Comparison of ENCODE assay signal across 16 cellular contexts in the genomic region with DNA sequence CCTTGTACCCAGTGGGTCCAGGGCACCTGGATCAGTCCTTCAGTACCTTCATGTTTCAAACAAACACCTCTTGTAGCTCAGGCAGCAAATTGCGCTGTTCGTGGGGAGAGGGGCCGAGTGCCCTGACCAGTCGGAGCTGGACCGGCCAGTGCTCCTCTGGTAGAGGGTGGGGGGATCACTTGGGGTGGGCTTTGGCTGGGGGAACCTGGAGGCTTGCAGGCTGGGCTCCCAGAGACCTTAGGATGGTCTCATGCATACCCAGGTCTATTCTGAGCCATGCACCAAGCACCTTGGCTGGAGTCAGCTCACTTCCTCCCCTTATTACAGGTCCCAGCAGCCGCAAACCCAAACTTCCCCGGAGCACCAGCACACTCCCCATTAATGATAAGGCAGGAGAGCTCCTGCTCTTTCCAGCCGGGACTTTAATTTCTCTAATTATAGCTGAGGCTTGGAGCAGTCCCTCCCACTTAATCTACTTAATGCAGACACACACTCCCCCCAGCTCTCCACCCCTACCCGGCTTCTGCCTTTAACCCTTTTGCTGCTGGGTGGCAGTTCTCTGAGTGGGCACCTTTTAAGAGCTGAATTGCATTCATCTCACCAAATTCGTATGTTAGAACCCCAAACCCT. TPM values are rescaled to one million over a fixed set of nuclear protein-coding genes. Genes with fewer than 3 reads are reported as not detected.
DNase-seq lines count a peak whose midpoint lies in the region; TF ChIP-seq lines count a peak whose summit lies in the region.
"Had no signal": no experiment of that assay in that cellular context is flagged by ENCODE, and none has a peak within 500 bp of the region (broad histone marks: within the 10 kb centered on the region; RNA-seq: fewer than 3 reads in every experiment).

No MANE protein-coding gene starts in this region.

- H3K27ac ChIP-seq in mesendoderm (ENCODE audit: low read depth, low read length) (no peak overlapping the region), dorsolateral prefrontal cortex (peak overlapping the region in 4 of 59 donors; percentile 3 to 63 (median 20))
- H3K27ac ChIP-seq: esophagus squamous epithelium, HL-60, right atrium auricular region, stomach had no signal

- H3K18ac ChIP-seq in mesendoderm (ENCODE audit: low read length) = peak overlapping the region; percentile 2

- no peak overlapping the region for H3K27ac Mint-ChIP-seq in activated T-helper 1 cell treated with anti-CD3 and anti-CD28 coated beads, Interleukin-12 subunit alpha, Interleukin-12 subunit beta, Interleukin-2, Interleukin-4 antibody, amounts not matched to agents 30 ng/mL and 10 ng/mL and 1 ng/mL, durations not matched to agents 14 hours and 24 hours and 36 hours
- H3K27ac Mint-ChIP-seq: CD8-positive, alpha-beta T cell had no signal

- H4K5ac ChIP-seq in mesendoderm (ENCODE audit: low read length) = no peak overlapping the region

- no peaks in the 10 kb centered on the region for H3K79me2 ChIP-seq in mesendoderm (ENCODE audit: control insufficient read depth, insufficient read depth, low read length)

- H3K79me1 ChIP-seq in mesendoderm (ENCODE audit: low read length) = no peaks in the 10 kb centered on the region

- peaks cover 22% of the 10 kb centered on the region for H3K4me1 Mint-ChIP-seq in activated T-helper 1 cell treated with anti-CD3 and anti-CD28 coated beads, Interleukin-12 subunit alpha, Interleukin-12 subunit beta, Interleukin-2, Interleukin-4 antibody, amounts not matched to agents 30 ng/mL and 10 ng/mL and 1 ng/mL, durations not matched to agents 14 hours and 24 hours and 36 hours (ENCODE audit: low read depth)

- no peaks in the 10 kb centered on the region for H3K9me3 Mint-ChIP-seq in activated T-helper 1 cell treated with anti-CD3 and anti-CD28 coated beads, Interleukin-12 subunit alpha, Interleukin-12 subunit beta, Interleukin-2, Interleukin-4 antibody, amounts not matched to agents 30 ng/mL and 10 ng/mL and 1 ng/mL, durations not matched to agents 14 hours and 24 hours and 36 hours
- H3K9me3 Mint-ChIP-seq: activated naive CD4-positive, alpha-beta T cell treated with anti-CD3 and anti-CD28 coated beads, Interleukin-2, amount 50 U/mL, for 72 hours; CD8-positive, alpha-beta T cell had no signal

- H2BK5ac ChIP-seq in mesendoderm (ENCODE audit: low read length) = peak overlapping the region; percentile 5

- no peak overlapping the region for H2BK15ac ChIP-seq in mesendoderm (replicated peaks; ENCODE audit: low read depth)

- H3K36me3 Mint-ChIP-seq in activated T-helper 1 cell treated with anti-CD3 and anti-CD28 coated beads, Interleukin-12 subunit alpha, Interleukin-12 subunit beta, Interleukin-2, Interleukin-4 antibody, amounts not matched to agents 30 ng/mL and 10 ng/mL and 1 ng/mL, durations not matched to agents 14 hours and 24 hours and 36 hours (ENCODE audit: low read depth) = peaks cover 2% of the 10 kb centered on the region
- H3K36me3 Mint-ChIP-seq: activated naive CD4-positive, alpha-beta T cell treated with anti-CD3 and anti-CD28 coated beads, Interleukin-2, amount 50 U/mL, for 72 hours; CD8-positive, alpha-beta T cell had no signal

- H3K4me3 ChIP-seq in mesendoderm (ENCODE audit: low read length) (no peak overlapping the region), dorsolateral prefrontal cortex (no peak overlapping the region)
- H3K4me3 ChIP-seq: esophagus squamous epithelium, right atrium auricular region, stomach had no signal

- no peak overlapping the region for H3K4me3 Mint-ChIP-seq in activated T-helper 1 cell treated with anti-CD3 and anti-CD28 coated beads, Interleukin-12 subunit alpha, Interleukin-12 subunit beta, Interleukin-2, Interleukin-4 antibody, amounts not matched to agents 30 ng/mL and 10 ng/mL and 1 ng/mL, durations not matched to agents 14 hours and 24 hours and 36 hours
- H3K4me3 Mint-ChIP-seq: CD8-positive, alpha-beta T cell had no signal

- intact Hi-C loops in dorsolateral prefrontal cortex (cut with DNase I) = no loop called here
- intact Hi-C loops in activated T-helper 1 cell treated with anti-CD3 and anti-CD28 coated beads, Interleukin-12 subunit alpha, Interleukin-12 subunit beta, Interleukin-2, Interleukin-4 antibody, amounts not matched to agents 30 ng/mL and 10 ng/mL and 1 ng/mL, durations not matched to agents 14 hours and 24 hours and 36 hours (cut with micrococcal nuclease) = no loop called here

- no peaks in the 10 kb centered on the region for H3K27me3 ChIP-seq in mesendoderm (ENCODE audit: insufficient read depth, low read length, poor library complexity)
- H3K27me3 ChIP-seq in dorsolateral prefrontal cortex = peaks cover 0 to 40% (median 4%) of the 10 kb centered on the region in 45 donors

- no peak overlapping the region for H2AK5ac ChIP-seq in mesendoderm (ENCODE audit: low read length)

- peaks cover 25% of the 10 kb centered on the region; the same call in 1 of the 2 replicates for H3K4me1 ChIP-seq in ES-I3 (ENCODE audit: insufficient read depth, low read length)
- no peaks in the 10 kb centered on the region for H3K4me1 ChIP-seq in mesendoderm (ENCODE audit: control insufficient read depth, low read depth, low read length)

- WGBS in mesendoderm (ENCODE audit: extremely low coverage, insufficient coverage, low lambda C conversion rate) = no CpG with 5 or more reads among the region's 10 CpGs

- H3K9ac ChIP-seq in ES-I3 (ENCODE audit: low read depth, low read length) (peak overlapping the region; percentile 51), mesendoderm (ENCODE audit: low read length) (peak overlapping the region; percentile 47)

- H3K36me3 ChIP-seq in ES-I3 (ENCODE audit: insufficient read depth, low read length) (no peaks in the 10 kb centered on the region), mesendoderm (ENCODE audit: control insufficient read depth, insufficient read depth, low read length) (no peaks in the 10 kb centered on the region)
- H3K36me3 ChIP-seq: esophagus squamous epithelium, right atrium auricular region, stomach had no signal

- H3K4ac ChIP-seq in mesendoderm (ENCODE audit: low read depth, low read length) = no peak overlapping the region

- H3K9me3 ChIP-seq in ES-I3 (ENCODE audit: control insufficient read depth, insufficient read depth, low read length) = no peaks in the 10 kb centered on the region
- H3K9me3 ChIP-seq: esophagus squamous epithelium, right atrium auricular region, stomach had no signal

- no peak for TF ChIP-seq CTCF in dorsolateral prefrontal cortex (IDR thresholded peaks at IDR 0.05 in 54 of 56, conservative IDR thresholded peaks at IDR 0.05 in 2 of 56; ENCODE audit: low read depth in 1 of 56, partially characterized antibody in 56 of 56)

- peaks cover 48% of the 10 kb centered on the region for H3K27me3 Mint-ChIP-seq in activated T-helper 1 cell treated with anti-CD3 and anti-CD28 coated beads, Interleukin-12 subunit alpha, Interleukin-12 subunit beta, Interleukin-2, Interleukin-4 antibody, amounts not matched to agents 30 ng/mL and 10 ng/mL and 1 ng/mL, durations not matched to agents 14 hours and 24 hours and 36 hours (ENCODE audit: insufficient read depth)

- DNase-seq in NCI-H2081 treated with DMSO at 0.1 percent for 48 hours (lab: John Stamatoyannopoulos, UW) (peak; percentile 61), UCSD-AML1 (lab: John Stamatoyannopoulos, UW; ENCODE audit: unreplicated experiment) (peak; percentile 27), mesendoderm (peak; percentile 74), mesenteric fat pad (ENCODE audit: low spot score) (no peak), dorsolateral prefrontal cortex (no peak), NCI-H774 (lab: John Stamatoyannopoulos, UW) (no peak)
- DNase-seq in activated T-helper 1 cell treated with anti-CD3 and anti-CD28 coated beads, Interleukin-12 subunit alpha, Interleukin-12 subunit beta, Interleukin-2, Interleukin-4 antibody, amounts not matched to agents 30 ng/mL and 10 ng/mL and 1 ng/mL, durations not matched to agents 14 hours and 24 hours and 36 hours (ENCODE audit: low spot score) = no peak
- DNase-seq: activated CD8-positive, alpha-beta memory T cell treated with anti-CD3 and anti-CD28 coated beads for 24 hours; CD8-positive, alpha-beta T cell; esophagus squamous epithelium; stomach; T-helper 2 cell had no signal

- H2BK120ac ChIP-seq in mesendoderm (ENCODE audit: low read depth, low read length) = no peak overlapping the region

- H3K23ac ChIP-seq in mesendoderm (ENCODE audit: low read length) = no peak overlapping the region

- peak overlapping the region; percentile 68 for H3K56ac ChIP-seq in mesendoderm (ENCODE audit: low read length)

- H3K4me2 ChIP-seq in mesendoderm (ENCODE audit: low read length) = peak overlapping the region; percentile 55

- no peak overlapping the region for H4K8ac ChIP-seq in mesendoderm (ENCODE audit: low read depth, low read length)

RNA-seq across cellular contexts. Expression of a gene that starts 26.3 kb away (rescaled TPM):
- polyA plus RNA-seq in mesendoderm (2013, experiment 1 of 2) = 3.7 TPM
- polyA plus RNA-seq in mesendoderm (2013, experiment 2 of 2) = 3.9 TPM
- total RNA-seq in mesenteric fat pad (1.1 TPM), dorsolateral prefrontal cortex (100 to 1,000 TPM in 84 of 120 experiments, 10 to 100 TPM in 36; 25.5 to 227 (median 115) TPM)
- total RNA-seq in activated T-helper 1 cell treated with anti-CD3 and anti-CD28 coated beads, Interleukin-12 subunit alpha, Interleukin-12 subunit beta, Interleukin-2, Interleukin-4 antibody, amounts not matched to agents 30 ng/mL and 10 ng/mL and 1 ng/mL, durations not matched to agents 14 hours and 24 hours and 36 hours = 0.81 and 1.2 TPM in 2 replicates
- total RNA-seq: right atrium auricular region had no signal

Comparison
In these comparisons a context has a peak if more than half of its experiments do, and no peak if none do; other contexts are left out.
1. DNase-seq: peak in NCI-H2081 treated with DMSO at 0.1 percent for 48 hours (single experiment), UCSD-AML1 (single experiment) and mesendoderm (single experiment); none in mesenteric fat pad (single experiment), dorsolateral prefrontal cortex (0 of 10), NCI-H774 (single experiment) and activated T-helper 1 cell treated with anti-CD3 and anti-CD28 coated beads, Interleukin-12 subunit alpha, Interleukin-12 subunit beta, Interleukin-2, Interleukin-4 antibody, amounts not matched to agents 30 ng/mL and 10 ng/mL and 1 ng/mL, durations not matched to agents 14 hours and 24 hours and 36 hours (single experiment).
2. RNA of a gene that starts 26.3 kb away (total RNA-seq): 25.5 to 227 TPM in dorsolateral prefrontal cortex; 0.81 to 1.2 TPM in activated T-helper 1 cell treated with anti-CD3 and anti-CD28 coated beads, Interleukin-12 subunit alpha, Interleukin-12 subunit beta, Interleukin-2, Interleukin-4 antibody, amounts not matched to agents 30 ng/mL and 10 ng/mL and 1 ng/mL, durations not matched to agents 14 hours and 24 hours and 36 hours and 1.1 TPM in mesenteric fat pad (single experiment); every median in the first group is over 10 times any median in the second.